Comparison of ENCODE assay signal across 8 cellular contexts in the genomic region with DNA sequence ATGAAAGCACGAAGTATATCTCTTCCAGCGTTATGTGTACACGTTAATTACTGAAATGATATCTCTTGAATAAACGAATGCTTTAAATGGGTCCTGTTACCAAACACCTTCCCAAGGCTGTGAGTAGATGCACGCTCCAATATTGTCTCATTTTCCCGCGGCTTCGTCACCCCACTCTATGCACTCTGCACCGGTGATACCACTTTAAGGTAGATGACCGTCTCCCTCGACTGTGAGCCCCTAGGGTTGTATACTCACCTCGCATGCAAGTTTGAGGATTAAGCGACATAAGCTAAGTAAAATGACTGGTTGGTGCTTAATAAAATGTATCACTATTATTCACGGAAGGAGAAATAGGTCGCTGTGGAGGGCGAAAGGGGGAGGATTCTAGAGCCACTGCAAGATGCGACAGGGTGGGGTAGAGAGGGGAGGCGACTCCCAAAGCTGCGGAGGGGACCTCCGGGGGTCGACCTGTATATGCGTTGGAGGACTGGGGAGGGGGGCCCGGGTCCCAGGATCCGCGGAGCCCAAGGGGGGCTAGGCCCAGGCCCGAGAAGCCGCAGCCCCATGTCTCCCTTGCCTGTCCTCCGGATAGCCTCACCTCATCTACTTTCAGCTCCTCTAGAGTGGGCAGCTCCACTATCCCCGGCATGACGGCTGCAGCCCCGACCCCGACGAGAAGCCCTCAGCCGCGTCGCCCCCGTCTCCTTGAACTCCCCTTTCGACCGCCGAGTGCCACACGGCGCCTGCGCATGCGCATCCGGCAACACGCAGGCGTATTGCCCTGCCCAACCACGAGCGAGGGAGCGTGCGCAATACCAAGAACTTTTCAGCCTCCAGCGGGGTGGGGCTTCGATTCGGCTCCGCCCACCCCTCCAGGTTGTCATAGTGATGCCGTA. TPM values are rescaled to one million over a fixed set of nuclear protein-coding genes. Genes with fewer than 3 reads are reported as not detected.
DNase-seq lines count a peak whose midpoint lies in the region; ATAC-seq and TF ChIP-seq lines count a peak whose summit lies in the region.

A gene (plus strand): TSS at position 883 of the 899 bp plus-strand sequence. CDS start 65 bp downstream, outside the sequence.
A gene (minus strand): TSS at position 754 of the 899 bp plus-strand sequence. CDS start 102 bp downstream, at position 652.

- H3T11ph ChIP-seq in H9 (ENCODE audit: low read length) = no peak within 1 kb of the TSS

- no peak within 1 kb of the TSS for H4K91ac ChIP-seq in H9 (ENCODE audit: insufficient read length, low read depth, low read length)

- H3K4me1 Mint-ChIP-seq in H9 (peaks cover 8 to 22% of the 10 kb centered on the region in 2 experiments), nephron (peaks cover 35% of the 10 kb centered on the region)

- H3K27me3 Mint-ChIP-seq in H9 (ENCODE audit: low read depth) = peaks cover 10% of the 10 kb centered on the region
- H3K27me3 Mint-ChIP-seq in nephron (ENCODE audit: low read depth) = peaks cover 15% of the 10 kb centered on the region

- TF ChIP-seq CTCF in H9 (conservative IDR thresholded peaks at IDR 0.05) = no peak
- TF ChIP-seq CTCF in nephron (IDR thresholded peaks at IDR 0.05; ENCODE audit: unreplicated experiment in 3 of 3) = peak in 1 of 3 experiments; percentile 22

- no peak within 1 kb of the TSS for H2BK5ac ChIP-seq in H9 (ENCODE audit: insufficient read length, low read length)

- H3K9me3 Mint-ChIP-seq in H9 = peaks cover 9 to 10% of the 10 kb centered on the region in 2 experiments
- peaks cover 9% of the 10 kb centered on the region for H3K9me3 Mint-ChIP-seq in nephron

- no peaks in the 10 kb centered on the region for H4K20me1 ChIP-seq in H9 (ENCODE audit: control insufficient read depth, insufficient read depth, insufficient read length)

- H3K9ac ChIP-seq in H9 (ENCODE audit: extremely low read depth, insufficient read length, low read length) = peak within 1 kb of the TSS; percentile 61

- H3K4me3 Mint-ChIP-seq in H9 (peak within 1 kb of the TSS; percentile 94 to 96), nephron (peak within 1 kb of the TSS; percentile 94 to 99 (median 97))

- H4K5ac ChIP-seq in H9 (ENCODE audit: insufficient read length, low read depth, low read length) = no peak within 1 kb of the TSS

- H2BK20ac ChIP-seq in H9 (ENCODE audit: low read depth, low read length, poor library complexity, severe bottlenecking) = no peak within 1 kb of the TSS

- DNase-seq in G401 (ENCODE audit: low spot score) (peak; percentile 94), H9 (peak; percentile 98), M059J (ENCODE audit: low read depth) (peak; percentile 96), fibroblast of the conjunctiva (ENCODE audit: low read depth) (peak; percentile 95)
- peak; percentile 98 for DNase-seq in activated effector memory CD4-positive, alpha-beta T cell treated with anti-CD3 and anti-CD28 coated beads, Interleukin-2, amount 50 U/mL, for 16 hours
- DNase-seq in stimulated activated naive CD8-positive, alpha-beta T cell treated with anti-CD3 and anti-CD28 coated beads, Interleukin-15, Interleukin-2, amounts not matched to agents 100 U/mL and 50 U/mL, for 24 hours = peak; percentile 96

- peaks cover 4% of the 10 kb centered on the region for H3K23me2 ChIP-seq in H9 (ENCODE audit: insufficient read length, low read depth, low read length, poor library complexity, severe bottlenecking)

- peak within 1 kb of the TSS; percentile 44 for H3K18ac ChIP-seq in H9 (ENCODE audit: insufficient read length, low read depth, low read length)

- in situ Hi-C loops in G401 (cut with HindIII; ENCODE audit: low sequenced_read_pairs) = no loop called here

- H3K23ac ChIP-seq in H9 (ENCODE audit: insufficient read length, low read depth, low read length) = no peak within 1 kb of the TSS

- H3K9me3 ChIP-seq in H9 (ENCODE audit: control insufficient read depth, low read depth, low read length) = no peaks in the 10 kb centered on the region

- H3K14ac ChIP-seq in H9 (ENCODE audit: insufficient read depth, low read length) = peak within 1 kb of the TSS; percentile 74; the same call in 1 of the 2 replicates

- peak within 1 kb of the TSS; percentile 77 to 98 (median 93) for H3K27ac Mint-ChIP-seq in H9
- peak within 1 kb of the TSS; percentile 73 to 91 (median 82) for H3K27ac Mint-ChIP-seq in nephron

- no peak within 1 kb of the TSS for H2BK15ac ChIP-seq in H9 (ENCODE audit: low read depth, low read length)

- no CpG with 5 or more reads among the region's 56 CpGs for WGBS in H9 (ENCODE audit: extremely low coverage, insufficient read length, low lambda C conversion rate)

- H3K79me2 ChIP-seq in H9 (ENCODE audit: insufficient read depth, low read length) = peaks cover 4% of the 10 kb centered on the region; the same call in 1 of the 2 replicates

- no peak within 1 kb of the TSS for H2AK5ac ChIP-seq in H9 (ENCODE audit: insufficient read length, low read length)

- peaks cover 4% of the 10 kb centered on the region for H3K79me1 ChIP-seq in H9 (ENCODE audit: insufficient read depth, low read depth, low read length, poor library complexity, severe bottlenecking)

- no peak within 1 kb of the TSS for H4K8ac ChIP-seq in H9 (replicated peaks; ENCODE audit: insufficient read length, low read depth, low read length)

- no peak within 1 kb of the TSS for H2BK120ac ChIP-seq in H9 (ENCODE audit: low read depth, low read length, poor library complexity, severe bottlenecking)

- H2BK12ac ChIP-seq in H9 (ENCODE audit: insufficient read length, low read depth, low read length) = no peak within 1 kb of the TSS

- peak; percentile 92 for ATAC-seq in stimulated activated naive CD8-positive, alpha-beta T cell treated with anti-CD3 and anti-CD28 coated beads, Interleukin-15, Interleukin-2, amounts not matched to agents 100 U/mL and 50 U/mL, for 24 hours

- no peak within 1 kb of the TSS for H3K27ac ChIP-seq in H9 (ENCODE audit: insufficient read length, low read depth, low read length)

- H3K4me2 ChIP-seq in H9 (ENCODE audit: insufficient read depth, insufficient read length, low read length) = peak within 1 kb of the TSS; percentile 93

- TF ChIP-seq POLR2A in Raji (IDR thresholded peaks at IDR 0.05; ENCODE audit: insufficient read depth, low read depth, low read length) = peak; percentile 94

- H3K36me3 Mint-ChIP-seq in H9 (ENCODE audit: insufficient read depth in 1 of 3, low read depth in 3 of 3) = peaks cover 0 to 3% (median 2%) of the 10 kb centered on the region in 3 experiments; a peak in 2 of 7 replicates
- H3K36me3 Mint-ChIP-seq in nephron (ENCODE audit: low read depth) = no peaks in the 10 kb centered on the region

- 0 out of 2 replicates have a peak, but pooled peaks cover 2% of the 10 kb centered on the region for H3K4me1 ChIP-seq in H9 (ENCODE audit: insufficient read depth, low read length)

- H3K56ac ChIP-seq in H9 (ENCODE audit: insufficient read length, low read depth, low read length) = no peak within 1 kb of the TSS

- H2AFZ ChIP-seq in H9 (ENCODE audit: low read length) = no peak within 1 kb of the TSS

- H3K4ac ChIP-seq in H9 (ENCODE audit: low read depth, low read length) = no peak within 1 kb of the TSS

- no peaks in the 10 kb centered on the region for H3K27me3 ChIP-seq in H9 (ENCODE audit: insufficient read depth, low read length)

RNA-seq across cellular contexts. Expression of the first gene that starts in this region (rescaled TPM):
- not detected in 2 replicates for total RNA-seq in G401 (2014; rRNA removed; shearing (Covaris generic))
- total RNA-seq in H9 (2021) = not detected in 2 replicates
- total RNA-seq in M059J (2014; rRNA removed; shearing (Covaris generic)) = not detected in 2 replicates

RNA-seq across cellular contexts. Expression of the second gene that starts in this region (rescaled TPM):
- total RNA-seq in G401 (2014; rRNA removed; shearing (Covaris generic)) = 76.1 and 107 TPM in 2 replicates
- total RNA-seq in H9 (2021) = 60.7 and 65.1 TPM in 2 replicates
- total RNA-seq in M059J (2014; rRNA removed; shearing (Covaris generic)) = 69.3 and 93.4 TPM in 2 replicates
